ENCODE assay signal across 25 cellular contexts in genomic region chr7:37054631-37055300, GRCh38.
DNase-seq lines count a peak whose midpoint lies in the region; ATAC-seq, FAIRE-seq and TF ChIP-seq lines count a peak whose summit lies in the region.
"Had no signal": no experiment of that assay in that cellular context is flagged by ENCODE, and none has a peak within 500 bp of the region (broad histone marks: within the 10 kb centered on the region; RNA-seq: fewer than 3 reads in every experiment).

No MANE protein-coding gene starts in this region.

- no peaks in the 10 kb centered on the region for H3K79me2 ChIP-seq in endothelial cell of umbilical vein (ENCODE audit: control insufficient read depth, insufficient read depth, low read length)

- dilution Hi-C loops in endothelial cell of umbilical vein (cut with MboI; ENCODE audit: extremely low pct_ligation_motif_present, low sequenced_read_pairs): no loop called here

- no peak for ATAC-seq in HG03571 (IDR thresholded peaks at IDR 0.05; ENCODE audit: unreplicated experiment)
- ATAC-seq: activated CD4-positive, CD25-positive, alpha-beta regulatory T cell treated with anti-CD3 and anti-CD28 coated beads, Interleukin-2, amount 50 U/mL, for 24 hours; HCT116 had no signal

- intact Hi-C loops in endothelial cell of umbilical vein (cut with micrococcal nuclease) (no loop called here), head of caudate nucleus (cut with DNase I) (no loop called here)

- no peak overlapping the region for H3K9ac ChIP-seq in endothelial cell of umbilical vein (replicated peaks; ENCODE audit: extremely low read depth, insufficient read depth, low read length)
- H3K9ac ChIP-seq: BLaER1 treated with 17β-estradiol and CSF1 and Interleukin-3, amounts not matched to agents 10 nM and 100 nM had no signal

- no peaks in the 10 kb centered on the region for H4K20me1 ChIP-seq in endothelial cell of umbilical vein (replicated peaks; ENCODE audit: control insufficient read depth, extremely low read depth, insufficient read depth, low read length)

- no peaks in the 10 kb centered on the region for H3K27me3 ChIP-seq in endothelial cell of umbilical vein (ENCODE audit: control insufficient read depth in 2 of 2, insufficient read depth in 2 of 2, low read length in 2 of 2)
- no peaks in the 10 kb centered on the region for H3K27me3 ChIP-seq in neuron (ENCODE audit: insufficient read depth, low read length)
- H3K27me3 ChIP-seq: adrenal gland; BLaER1 treated with 17β-estradiol and CSF1 and Interleukin-3, amounts not matched to agents 10 nM and 100 nM had no signal

- no peak for FAIRE-seq in endothelial cell of umbilical vein (lab: Jason Lieb, UNC)
- FAIRE-seq: keratinocyte had no signal

- H3K4me2 ChIP-seq in endothelial cell of umbilical vein (ENCODE audit: insufficient read depth, low read length): no peak overlapping the region
- H3K4me2 ChIP-seq: BLaER1 treated with 17β-estradiol and CSF1 and Interleukin-3, amounts not matched to agents 10 nM and 100 nM had no signal

- H3K27ac ChIP-seq in endothelial cell of umbilical vein (ENCODE audit: insufficient read depth, low read depth, low read length): no peak overlapping the region
- H3K27ac ChIP-seq: adrenal gland; BLaER1 treated with 17β-estradiol and CSF1 and Interleukin-3, amounts not matched to agents 10 nM and 100 nM had no signal

- DNase-seq in EL (peak; percentile 12), RPMI7951 (ENCODE audit: low read depth) (peak; percentile 62), endothelial cell of umbilical vein (ENCODE audit: low read depth, low spot score) (peak; percentile 42), NCI-H1930 (lab: John Stamatoyannopoulos, UW) (no peak), head of caudate nucleus (no peak), NCI-H2029 (lab: John Stamatoyannopoulos, UW) (no peak)
- DNase-seq: activated CD4-positive, alpha-beta memory T cell treated with anti-CD3 and anti-CD28 coated beads for 36 hours; activated naive CD4-positive, alpha-beta T cell; adrenal gland; GDM1; midbrain; naive B cell; NCI-H1092; NCI-H187; NCI-H524 treated with DMSO at 0.1 percent for 48 hours; OCI-M1; stimulated activated CD4-positive, alpha-beta T cell treated with anti-CD3 and anti-CD28 coated beads, Interleukin-15, amount 100 ng/mL, for 24 hours; stimulated activated CD4-positive, alpha-beta T cell treated with anti-CD3 and anti-CD28 coated beads, Interleukin-4, amount 100 ng/mL, for 4 hours; trophoblast cell had no signal

- no peaks in the 10 kb centered on the region for H3K36me3 ChIP-seq in endothelial cell of umbilical vein (ENCODE audit: control insufficient read depth in 2 of 2, extremely low read depth in 1 of 2, insufficient read depth in 2 of 2, low read length in 2 of 2)
- H3K36me3 ChIP-seq in neuron (ENCODE audit: insufficient read depth, low read length): no peaks in the 10 kb centered on the region
- H3K36me3 ChIP-seq: adrenal gland had no signal

- TF ChIP-seq POLR2A in endothelial cell of umbilical vein (IDR thresholded peaks at IDR 0.05; ENCODE audit: low read depth, low read length): no peak

- no TSS peak for BruUV-seq in endothelial cell of umbilical vein (replicated peaks; lab: Mats Ljungman, UMichigan)

- no peaks in the 10 kb centered on the region for H3K9me3 ChIP-seq in endothelial cell of umbilical vein (replicated peaks; ENCODE audit: control insufficient read depth, insufficient read depth, low read length)
- H3K9me3 ChIP-seq in neuron (ENCODE audit: low read length): peaks cover 4% of the 10 kb centered on the region
- H3K9me3 ChIP-seq: adrenal gland had no signal

- CTCF ChIA-PET in endothelial cell of umbilical vein (lab: Charles Lee): interaction anchor here (0.8 to 1.8 kb wide), 5 partner anchors 11 to 144 kb away, joined by 3 to 5 read pairs (median 3); no protein-coding TSS in a partner anchor

- H2AFZ ChIP-seq in endothelial cell of umbilical vein (ENCODE audit: low read depth, low read length): no peak overlapping the region
- peak overlapping the region; percentile 9 for H2AFZ ChIP-seq in neuron (ENCODE audit: low read depth, low read length)

- H3K4me1 ChIP-seq in endothelial cell of umbilical vein (ENCODE audit: control insufficient read depth, extremely low read depth, insufficient read depth, low read length) (peaks cover 11% of the 10 kb centered on the region), neuron (ENCODE audit: insufficient read depth, low read length) (peaks cover 64% of the 10 kb centered on the region)
- H3K4me1 ChIP-seq: adrenal gland; BLaER1 treated with 17β-estradiol and CSF1 and Interleukin-3, amounts not matched to agents 10 nM and 100 nM had no signal

- no peaks in the 10 kb centered on the region for H3K9me1 ChIP-seq in endothelial cell of umbilical vein (replicated peaks; ENCODE audit: control insufficient read depth, extremely low read depth, insufficient read depth, low read length)

- H3K4me3 ChIP-seq in endothelial cell of umbilical vein (replicated peaks in 1 of 3; ENCODE audit: insufficient read depth in 1 of 3, low read depth in 1 of 3, low read length in 3 of 3): no peak overlapping the region
- no peak overlapping the region for H3K4me3 ChIP-seq in neuron (ENCODE audit: low read length)
- H3K4me3 ChIP-seq: adrenal gland; BLaER1 treated with 17β-estradiol and CSF1 and Interleukin-3, amounts not matched to agents 10 nM and 100 nM had no signal

- POLR2A ChIA-PET in endothelial cell of umbilical vein (lab: Charles Lee): no interaction called here

- no peak for TF ChIP-seq CTCF in endothelial cell of umbilical vein (IDR thresholded peaks at IDR 0.05; ENCODE audit: extremely low read depth in 1 of 2, insufficient read depth in 1 of 2, low read depth in 1 of 2, low read length in 2 of 2)

TF ChIP-seq in endothelial cell of umbilical vein, 7 proteins besides CTCF, POLR2A, EP300 and RAD21:
- TF ChIP-seq FOS (IDR thresholded peaks at IDR 0.05; ENCODE audit: borderline replicate concordance, insufficient read depth, low read length) (peak; percentile 42), EZH2 (IDR thresholded peaks at IDR 0.05; ENCODE audit: borderline replicate concordance, low read depth, low read length, severe bottlenecking) (no peak)

Comparison
In these comparisons a context has a peak if more than half of its experiments do, and no peak if none do; other contexts are left out.
1. DNase-seq: peak in EL (single experiment), RPMI7951 (single experiment) and endothelial cell of umbilical vein (single experiment); none in NCI-H1930 (0 of 2), head of caudate nucleus (0 of 42) and NCI-H2029 (single experiment).